12 cellular contexts compared by ENCODE assay signal in the genomic region with DNA sequence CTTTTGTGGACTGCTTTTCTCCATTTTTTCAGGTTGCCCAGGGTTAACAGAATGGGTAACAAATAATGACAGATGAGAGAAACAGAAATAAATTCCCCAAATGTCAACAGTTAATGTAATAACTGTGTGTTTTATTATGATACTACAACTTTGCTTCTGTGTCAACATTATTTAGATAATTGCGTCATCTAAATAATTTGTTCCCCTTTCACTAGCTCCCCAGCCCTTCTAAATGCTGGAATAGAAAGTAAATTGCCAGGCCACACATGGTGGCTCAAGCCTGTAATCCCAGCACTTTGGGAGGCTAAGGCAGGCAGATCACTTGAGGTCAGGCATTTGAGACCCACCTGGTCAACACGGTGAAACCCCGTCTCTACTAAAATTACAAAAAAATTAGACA.
"Had no signal": no experiment of that assay in that cellular context is flagged by ENCODE, and none has a peak within 500 bp of the region (broad histone marks: within the 10 kb centered on the region; RNA-seq: fewer than 3 reads in every experiment).

No MANE protein-coding gene starts in this region.

- H3K4me1 Mint-ChIP-seq: naive B cell had no signal

- H3K9me3 ChIP-seq: colonic mucosa had no signal

- H3K4me1 ChIP-seq: colonic mucosa had no signal

- H3K27me3 ChIP-seq: cardiac muscle cell, colonic mucosa had no signal

- DNase-seq: activated CD4-positive, alpha-beta T cell treated with anti-CD3 and anti-CD28 coated beads, Interleukin-2, amount 50 U/mL, for 48 hours; activated naive CD4-positive, alpha-beta T cell; activated T-cell treated with anti-CD3 and anti-CD28 coated beads, Interleukin-2, amount 50 U/mL, for 72 hours; colonic mucosa; foreskin melanocyte; head of caudate nucleus; left cardiac atrium; naive B cell; retina; stimulated activated CD4-positive, alpha-beta T cell treated with anti-CD3 and anti-CD28 coated beads, Interleukin-4, amount 100 ng/mL, for 4 hours had no signal

- H3K27ac Mint-ChIP-seq: activated T-cell treated with anti-CD3 and anti-CD28 coated beads, Interleukin-2, amount 50 U/mL, for 72 hours had no signal

- H3K27me3 Mint-ChIP-seq: naive B cell had no signal

- H3K4me3 ChIP-seq: cardiac muscle cell, colonic mucosa had no signal

- H3K9me3 Mint-ChIP-seq: activated T-cell treated with anti-CD3 and anti-CD28 coated beads, Interleukin-2, amount 50 U/mL, for 72 hours; naive B cell had no signal

- H3K4me3 Mint-ChIP-seq: activated T-cell treated with anti-CD3 and anti-CD28 coated beads, Interleukin-2, amount 50 U/mL, for 72 hours; naive B cell had no signal

- ATAC-seq: activated CD4-positive, CD25-positive, alpha-beta regulatory T cell treated with anti-CD3 and anti-CD28 coated beads, Interleukin-2, amount 50 U/mL, for 24 hours; activated T-cell treated with anti-CD3 and anti-CD28 coated beads, Interleukin-2, amount 50 U/mL, for 72 hours; left cardiac atrium had no signal
